Comparison of ENCODE assay signal across 9 cellular contexts in the genomic region with DNA sequence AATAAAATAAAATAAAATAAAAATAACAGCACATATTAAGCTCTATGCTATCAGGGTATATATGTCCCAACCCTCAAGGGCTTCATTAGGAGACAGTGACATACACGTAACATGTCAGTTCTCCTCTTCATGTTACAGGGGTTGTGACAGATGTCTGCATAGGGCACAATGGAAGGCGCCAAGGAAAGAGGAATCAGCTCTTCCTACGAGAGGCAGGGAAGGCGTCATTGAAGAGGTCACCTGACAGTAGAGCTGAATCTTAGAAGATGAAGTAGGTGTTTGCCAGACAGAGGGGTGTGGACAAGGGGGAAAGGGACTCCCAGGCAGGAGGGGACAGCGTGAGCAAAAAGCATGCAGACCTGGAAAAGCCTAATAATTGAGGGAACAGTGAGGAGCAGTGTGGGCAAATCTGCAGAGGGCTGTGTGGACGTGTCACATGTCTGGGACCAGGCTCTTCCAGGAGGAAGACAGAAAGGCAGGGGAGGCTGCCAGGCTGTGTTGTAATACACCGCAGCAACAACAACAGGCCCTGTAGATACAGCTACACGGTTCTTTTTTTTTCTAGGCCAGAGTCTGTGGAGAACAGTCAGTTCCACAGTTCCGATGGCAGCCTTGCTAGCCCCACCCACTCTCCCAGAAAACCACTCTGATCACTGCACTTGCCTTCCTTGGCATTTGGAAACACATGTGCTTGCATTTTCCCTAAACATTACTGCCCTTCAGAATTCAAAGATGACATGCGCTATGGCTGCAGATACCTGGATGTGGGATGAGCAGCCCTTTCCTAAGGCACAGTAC. TPM values are rescaled to one million over a fixed set of nuclear protein-coding genes. Genes with fewer than 3 reads are reported as not detected.
A peak's percentile ranks its signal among the peaks of the same experiment; 100 is the strongest.
DNase-seq lines count a peak whose midpoint lies in the region; ATAC-seq and TF ChIP-seq lines count a peak whose summit lies in the region.
"Had no signal": no experiment of that assay in that cellular context is flagged by ENCODE, and none has a peak within 500 bp of the region (broad histone marks: within the 10 kb centered on the region; RNA-seq: fewer than 3 reads in every experiment).

No MANE protein-coding gene starts in this region.

- intact Hi-C loops in IMR-90 (cut with micrococcal nuclease) = no loop called here

- peaks cover 5% of the 10 kb centered on the region; the same call in 1 of the 2 replicates for H4K20me1 ChIP-seq in IMR-90 (ENCODE audit: insufficient read depth, low read length)

- H3K23ac ChIP-seq in IMR-90 (ENCODE audit: low read depth, low read length) (0 out of 2 replicates have a peak overlapping the region, but pooled peaks have one; percentile 16), mesendoderm (ENCODE audit: low read length) (no peak overlapping the region)

- H3K9me3 ChIP-seq in IMR-90 (ENCODE audit: control insufficient read depth, insufficient read depth, low read length) (peaks cover 3% of the 10 kb centered on the region), skeletal muscle satellite cell (replicated peaks; ENCODE audit: low read length) (peaks cover 7% of the 10 kb centered on the region)

- peaks cover 3 to 6% of the 10 kb centered on the region in 2 experiments; a peak in 2 of 4 replicates for H3K79me1 ChIP-seq in IMR-90 (ENCODE audit: low read depth in 1 of 2, low read length in 2 of 2)
- H3K79me1 ChIP-seq in mesendoderm (ENCODE audit: low read length) = no peaks in the 10 kb centered on the region

- ATAC-seq in IMR-90 (ENCODE audit: low read depth) = no peak
- no peak for ATAC-seq in GM18505 (IDR thresholded peaks at IDR 0.05; ENCODE audit: unreplicated experiment)

- H2AK5ac ChIP-seq in IMR-90 (ENCODE audit: low read depth, low read length) (no peak overlapping the region), mesendoderm (ENCODE audit: low read length) (no peak overlapping the region)

- H3K27me3 ChIP-seq in IMR-90 (ENCODE audit: control insufficient read depth, insufficient read depth, low read length) (no peaks in the 10 kb centered on the region), skeletal muscle satellite cell (ENCODE audit: control insufficient read depth, insufficient read depth, low read length) (no peaks in the 10 kb centered on the region), mesendoderm (ENCODE audit: insufficient read depth, low read length, poor library complexity) (no peaks in the 10 kb centered on the region)

- no peak overlapping the region for H3K18ac ChIP-seq in IMR-90 (ENCODE audit: low read depth, low read length)
- H3K18ac ChIP-seq in mesendoderm (ENCODE audit: low read length) = no peak overlapping the region

- no peak overlapping the region for H2BK20ac ChIP-seq in IMR-90 (ENCODE audit: low read depth, low read length)

- DNase-seq in IMR-90 = peak; percentile 44
- DNase-seq in caudate nucleus (lab: John Stamatoyannopoulos, UW) = peak in 24 of 61 donors; percentile 3 to 65 (median 24)
- DNase-seq in left kidney (ENCODE audit: low read depth, low spot score) = peak; percentile 11
- no peak for DNase-seq in NCI-H446 (lab: John Stamatoyannopoulos, UW)
- DNase-seq in GM10266 (ENCODE audit: extremely low spot score) = no peak
- no peak for DNase-seq in mesendoderm
- DNase-seq: NCI-H345 had no signal

- dilution Hi-C loops in IMR-90 (cut with HindIII; ENCODE audit: low sequenced_read_pairs, unreplicated experiment) = no loop called here

- peaks cover 2% of the 10 kb centered on the region; the same call in 1 of the 2 replicates for H3K4me1 ChIP-seq in IMR-90 (ENCODE audit: control insufficient read depth, insufficient read depth, low read length)
- H3K4me1 ChIP-seq in skeletal muscle satellite cell (ENCODE audit: control insufficient read depth, insufficient read depth, low read length) = peaks cover 17% of the 10 kb centered on the region
- no peaks in the 10 kb centered on the region for H3K4me1 ChIP-seq in mesendoderm (ENCODE audit: control insufficient read depth, low read depth, low read length)

- POLR2A ChIA-PET in IMR-90 (lab: Charles Lee; ENCODE audit: unreplicated experiment) = no interaction called here

- 49% methylated on average over 4 of the region's 10 CpGs; no CpG with 5 or more reads in 1 of the 2 experiments for WGBS in IMR-90 (ENCODE audit: extremely low coverage in 2 of 2, insufficient read length in 1 of 2), 2 experiments
- no CpG with 5 or more reads among the region's 10 CpGs for WGBS in mesendoderm (ENCODE audit: extremely low coverage, insufficient coverage, low lambda C conversion rate)

- H2BK15ac ChIP-seq in IMR-90 (ENCODE audit: low read depth, low read length) (no peak overlapping the region), mesendoderm (replicated peaks; ENCODE audit: low read depth) (no peak overlapping the region)

- no peak overlapping the region for H2AK9ac ChIP-seq in IMR-90 (replicated peaks; ENCODE audit: low read depth, low read length, poor library complexity)

- H3K79me2 ChIP-seq in mesendoderm (ENCODE audit: control insufficient read depth, insufficient read depth, low read length) = peaks cover 4% of the 10 kb centered on the region

- H3K56ac ChIP-seq in IMR-90 (ENCODE audit: extremely low read depth, insufficient read depth, low read length) (no peak overlapping the region), mesendoderm (ENCODE audit: low read length) (no peak overlapping the region)

- no peak overlapping the region for H3K9ac ChIP-seq in IMR-90 (ENCODE audit: low read depth, low read length)
- no peak overlapping the region for H3K9ac ChIP-seq in skeletal muscle satellite cell (ENCODE audit: low read depth, low read length)
- H3K9ac ChIP-seq in mesendoderm (ENCODE audit: low read length) = no peak overlapping the region

- H3K4ac ChIP-seq in IMR-90 (ENCODE audit: low read depth, low read length) (no peak overlapping the region), mesendoderm (ENCODE audit: low read depth, low read length) (no peak overlapping the region)

- no peak overlapping the region for H4K5ac ChIP-seq in IMR-90 (ENCODE audit: low read depth, low read length)
- H4K5ac ChIP-seq in mesendoderm (ENCODE audit: low read length) = no peak overlapping the region

- H3K27ac ChIP-seq in IMR-90 (ENCODE audit: insufficient read depth, low read length) = no peak overlapping the region
- peak overlapping the region; percentile 84 for H3K27ac ChIP-seq in caudate nucleus (ENCODE audit: low read depth, low read length)
- no peak overlapping the region for H3K27ac ChIP-seq in mesendoderm (ENCODE audit: low read depth, low read length)

- TF ChIP-seq RAD21 in IMR-90 (IDR thresholded peaks at IDR 0.05; ENCODE audit: low read length) = no peak

- CTCF ChIA-PET in IMR-90 (lab: Yijun Ruan, JAX) = no interaction called here

- H3K4me3 ChIP-seq in IMR-90 (ENCODE audit: insufficient read depth, low read depth, low read length) (no peak overlapping the region), skeletal muscle satellite cell (ENCODE audit: low read length) (no peak overlapping the region), mesendoderm (ENCODE audit: low read length) (no peak overlapping the region)

- H4K8ac ChIP-seq in IMR-90 (ENCODE audit: low read depth in 2 of 2, low read length in 2 of 2) (no peak overlapping the region), mesendoderm (ENCODE audit: low read depth, low read length) (no peak overlapping the region)

- H2BK120ac ChIP-seq in IMR-90 (ENCODE audit: low read depth, low read length) = no peak overlapping the region
- H2BK120ac ChIP-seq in mesendoderm (ENCODE audit: low read depth, low read length) = no peak overlapping the region

- H3K4me2 ChIP-seq in IMR-90 (ENCODE audit: low read depth, low read length) (no peak overlapping the region), skeletal muscle satellite cell (ENCODE audit: low read length) (peak overlapping the region; percentile 31), mesendoderm (ENCODE audit: low read length) (no peak overlapping the region)

- H3K36me3 ChIP-seq in IMR-90 (ENCODE audit: control insufficient read depth, insufficient read depth, low read length) (no peaks in the 10 kb centered on the region), skeletal muscle satellite cell (ENCODE audit: insufficient read depth, low read length) (no peaks in the 10 kb centered on the region), mesendoderm (ENCODE audit: control insufficient read depth, insufficient read depth, low read length) (no peaks in the 10 kb centered on the region)

- no peak overlapping the region for H3K14ac ChIP-seq in IMR-90 (replicated peaks; ENCODE audit: low read depth, low read length)

- no TSS peak for BruUV-seq in IMR-90 (replicated peaks; lab: Mats Ljungman, UMichigan)

- TF ChIP-seq POLR2A in IMR-90 (IDR thresholded peaks at IDR 0.05; ENCODE audit: low read depth, low read length) = no peak
- no peak for TF ChIP-seq POLR2A in GM18505 (IDR thresholded peaks at IDR 0.05; ENCODE audit: borderline replicate concordance, extremely low read depth, insufficient read depth, insufficient read length)

- H2BK5ac ChIP-seq in IMR-90 (ENCODE audit: low read depth, low read length, poor library complexity, severe bottlenecking) (no peak overlapping the region), mesendoderm (ENCODE audit: low read length) (no peak overlapping the region)

- no peak overlapping the region for H4K91ac ChIP-seq in IMR-90 (ENCODE audit: insufficient read depth, low read depth, low read length)

- H2AFZ ChIP-seq in IMR-90 (replicated peaks; ENCODE audit: low read length, poor library complexity) = peak overlapping the region; percentile 7

- TF ChIP-seq CTCF in IMR-90 (conservative IDR thresholded peaks at IDR 0.05; ENCODE audit: low read depth, low read length) (no peak), GM10266 (IDR thresholded peaks at IDR 0.05; ENCODE audit: control insufficient read depth, insufficient read depth, low read depth, missing control alignments) (no peak)

- peaks cover 2% of the 10 kb centered on the region; the same call in 1 of the 2 replicates for H3K9me1 ChIP-seq in IMR-90 (ENCODE audit: insufficient read depth, low read length)

- in situ Hi-C loops in IMR-90 (cut with MboI; ENCODE audit: low sequenced_read_pairs) = loop anchor here (5.0 kb wide), 1 partner anchor 36 kb away; no protein-coding TSS in a partner anchor

RNA-seq across cellular contexts. Expression of gene FKBP5, which starts 2.5 kb away (rescaled TPM):
- 7.0 and 10.0 TPM in 2 replicates for total RNA-seq in IMR-90 (2012; rRNA removed)
- 5.6 and 6.8 TPM in 2 replicates for polyA plus RNA-seq in IMR-90 (2012; rRNA removed)
- 1.2 and 2.7 TPM in 2 replicates for polyA plus RNA-seq in IMR-90 (2012; cell fraction: cytosol; rRNA removed)
- 0.62 and 3.4 TPM in 2 replicates for polyA plus RNA-seq in IMR-90 (2012; cell fraction: nucleus; rRNA removed; ENCODE audit: low replicate concordance)
- 45.9 and 52.2 TPM in 2 replicates for total RNA-seq in skeletal muscle satellite cell (2012; rRNA removed)
- polyA plus RNA-seq in mesendoderm (2013, experiment 1 of 2) = 38.7 TPM
- 38.4 TPM for polyA plus RNA-seq in mesendoderm (2013, experiment 2 of 2)

RNA-seq across cellular contexts. Expression of gene ARMC12, which starts 45.6 kb away (rescaled TPM):
- total RNA-seq in IMR-90 (2012; rRNA removed) = 0.18 and 0.28 TPM in 2 replicates
- polyA plus RNA-seq in IMR-90 (2012; rRNA removed) = 0.56 and 0.74 TPM in 2 replicates
- polyA plus RNA-seq in IMR-90 (2012; cell fraction: cytosol; rRNA removed) = 0.16 and 0.30 TPM in 2 replicates
- polyA plus RNA-seq in IMR-90 (2012; cell fraction: nucleus; rRNA removed; ENCODE audit: low replicate concordance) = 6.9 and 8.4 TPM in 2 replicates
- total RNA-seq in skeletal muscle satellite cell (2012; rRNA removed) = 0.25 and 0.66 TPM in 2 replicates
- 0.31 TPM for polyA plus RNA-seq in mesendoderm (2013, experiment 1 of 2)
- polyA plus RNA-seq in mesendoderm (2013, experiment 2 of 2) = 0.29 TPM

Comparison
In these comparisons a context has a peak if more than half of its experiments do, and no peak if none do; other contexts are left out.
1. DNase-seq: peak in IMR-90 (single experiment) and left kidney (single experiment); none in NCI-H446 (0 of 2), GM10266 (single experiment) and mesendoderm (single experiment).